In the genomic region with DNA sequence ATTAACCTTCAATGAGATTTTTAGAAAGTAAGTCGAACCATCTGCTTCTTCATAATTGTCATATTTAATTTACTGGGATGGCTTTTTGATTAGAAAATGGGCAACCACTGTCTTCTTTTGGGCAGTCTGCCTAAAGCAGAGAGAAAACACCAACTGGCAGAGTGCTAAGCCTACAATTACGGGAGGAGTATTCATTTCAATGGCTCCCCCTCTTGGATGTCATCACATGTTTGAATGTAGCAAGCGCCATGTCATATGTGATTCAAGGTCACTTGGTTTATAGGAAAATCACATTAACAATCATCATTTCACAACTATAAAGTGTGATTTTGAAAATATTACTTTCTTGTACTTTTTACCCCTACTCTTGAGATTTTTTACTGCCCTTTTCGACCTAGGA, we compare ENCODE assay signal across 19 cellular contexts.
"Had no signal": no experiment of that assay in that cellular context is flagged by ENCODE, and none has a peak within 500 bp of the region (broad histone marks: within the 10 kb centered on the region; RNA-seq: fewer than 3 reads in every experiment).

No MANE protein-coding gene starts in this region.

- H3K9me3 ChIP-seq: SJSA1 had no signal

- H3K36me3 Mint-ChIP-seq: IgD-negative memory B cell had no signal

- H3K27ac Mint-ChIP-seq: IgD-negative memory B cell had no signal

- H3K4me3 ChIP-seq: K562, SJSA1, SK-N-MC had no signal

- H3K4me1 Mint-ChIP-seq: IgD-negative memory B cell had no signal

- H3K4me1 ChIP-seq: SJSA1 had no signal

- H3K27me3 Mint-ChIP-seq: IgD-negative memory B cell had no signal

- H3K27ac ChIP-seq: HL-60, SJSA1, SK-N-MC had no signal

- H3K36me3 ChIP-seq: SJSA1 had no signal

- H3K27me3 ChIP-seq: SJSA1 had no signal

- H3K4me3 Mint-ChIP-seq: IgD-negative memory B cell had no signal

- ATAC-seq: K562 had no signal

- DNase-seq: MV-4-11, NCI-H1048, NCI-H1436, NCI-H187, NCI-H2029, NCI-H2081 treated with DMSO at 0.1 percent for 48 hours, NCI-H2171, NCI-H226, NCI-H526 treated with DMSO at 0.1 percent for 48 hours, NCI-H82, Right ventricle myocardium superior, RPMI8226, SIG-M5, T-helper 2 cell had no signal
